In the genomic region with DNA sequence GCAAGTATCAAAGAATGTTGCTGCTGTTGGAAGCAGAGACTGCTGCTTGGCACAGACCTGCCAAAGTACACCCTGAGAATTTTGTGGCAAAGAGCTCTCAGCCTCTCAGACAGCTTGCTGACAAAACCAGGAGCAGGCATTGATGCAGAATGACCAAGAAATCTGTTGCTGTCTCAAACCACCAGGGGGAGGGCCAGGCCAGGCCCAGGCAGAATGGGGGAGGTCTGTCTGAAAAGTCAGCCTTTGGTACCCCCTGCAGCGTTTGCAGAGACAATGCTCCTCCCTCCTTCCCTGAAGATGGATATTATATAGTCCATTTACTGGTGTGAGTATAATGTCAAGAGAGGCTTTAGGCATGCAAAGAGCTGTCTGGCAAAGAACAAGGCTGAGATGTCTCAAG, we compare ENCODE assay signal across 8 cellular contexts. TPM values are rescaled to one million over a fixed set of nuclear protein-coding genes. Genes with fewer than 3 reads are reported as not detected.
A peak's percentile ranks its signal among the peaks of the same experiment; 100 is the strongest.
DNase-seq lines count a peak whose midpoint lies in the region; ATAC-seq, FAIRE-seq and TF ChIP-seq lines count a peak whose summit lies in the region.

No MANE protein-coding gene starts in this region.

- no peaks in the 10 kb centered on the region for H3K79me2 ChIP-seq in keratinocyte (ENCODE audit: control insufficient read depth, insufficient read depth, low read length)

- no peaks in the 10 kb centered on the region for H3K36me3 ChIP-seq in keratinocyte (ENCODE audit: control insufficient read depth in 2 of 2, extremely low read depth in 1 of 2, insufficient read depth in 2 of 2, low read length in 2 of 2)
- no peaks in the 10 kb centered on the region for H3K36me3 ChIP-seq in Peyer's patch

- H3K4me1 ChIP-seq in keratinocyte (ENCODE audit: control insufficient read depth, extremely low read depth, insufficient read depth, low read length) (no peaks in the 10 kb centered on the region), Peyer's patch (no peaks in the 10 kb centered on the region), right cardiac atrium (ENCODE audit: control insufficient read depth, insufficient read depth, low read length) (no peaks in the 10 kb centered on the region)

- 27% methylated on average over 1 of the region's 1 CpG for WGBS in right cardiac atrium

- H3K4me3 ChIP-seq in keratinocyte (ENCODE audit: control insufficient read depth in 2 of 3, extremely low read depth in 1 of 3, insufficient read depth in 2 of 3, low read depth in 1 of 3, low read length in 3 of 3) (no peak overlapping the region), Peyer's patch (no peak overlapping the region), right cardiac atrium (ENCODE audit: low read length) (no peak overlapping the region)

- H4K20me1 ChIP-seq in keratinocyte (ENCODE audit: control insufficient read depth, extremely low read depth, insufficient read depth, low read length) = no peaks in the 10 kb centered on the region

- no peak for FAIRE-seq in D721Med (lab: Jason Lieb, UNC)
- no peak for FAIRE-seq in keratinocyte (lab: Jason Lieb, UNC)

- H3K27me3 ChIP-seq in keratinocyte (ENCODE audit: control insufficient read depth, extremely low read depth, insufficient read depth, low read length) = peaks cover 11% of the 10 kb centered on the region
- no peaks in the 10 kb centered on the region for H3K27me3 ChIP-seq in Peyer's patch
- no peaks in the 10 kb centered on the region for H3K27me3 ChIP-seq in right cardiac atrium (ENCODE audit: control insufficient read depth, insufficient read depth)

- H3K27ac ChIP-seq in keratinocyte (ENCODE audit: control insufficient read depth, insufficient read depth, low read length) (no peak overlapping the region), Peyer's patch (no peak overlapping the region), right cardiac atrium (ENCODE audit: low read length) (no peak overlapping the region)

- TF ChIP-seq CTCF in D721Med (IDR thresholded peaks at IDR 0.05; ENCODE audit: insufficient read depth, missing control alignments) (peak; percentile 52), keratinocyte (optimal IDR thresholded peaks at IDR 0.05 in 1 of 3, IDR thresholded peaks at IDR 0.05 in 1 of 3, conservative IDR thresholded peaks at IDR 0.05 in 1 of 3; ENCODE audit: extremely low read depth in 1 of 3, insufficient read depth in 2 of 3, low read length in 3 of 3) (peak; percentile 44 to 64 (median 61)), Peyer's patch (IDR thresholded peaks at IDR 0.05) (no peak)

- H3K9me1 ChIP-seq in keratinocyte (ENCODE audit: control insufficient read depth, extremely low read depth, insufficient read depth, low read length) = no peaks in the 10 kb centered on the region

- no peak for TF ChIP-seq POLR2A in Peyer's patch (IDR thresholded peaks at IDR 0.05)

- dilution Hi-C loops in keratinocyte (cut with MboI; ENCODE audit: extremely low pct_ligation_motif_present, low sequenced_read_pairs) = no loop called here

- intact Hi-C loops in right cardiac atrium (cut with DNase I) = no loop called here

- no peak overlapping the region for H3K4me2 ChIP-seq in keratinocyte (ENCODE audit: control insufficient read depth, extremely low read depth, insufficient read depth, low read depth, low read length)

- no peak for ATAC-seq in right cardiac atrium

- no peak overlapping the region for H2AFZ ChIP-seq in keratinocyte (ENCODE audit: control insufficient read depth, low read length)

- H3K9me3 ChIP-seq in keratinocyte (ENCODE audit: control insufficient read depth, low read depth, low read length) (no peaks in the 10 kb centered on the region), Peyer's patch (no peaks in the 10 kb centered on the region), right cardiac atrium (ENCODE audit: control insufficient read depth, low read length) (no peaks in the 10 kb centered on the region)

- H3K9ac ChIP-seq in keratinocyte (ENCODE audit: control insufficient read depth, extremely low read depth, insufficient read depth, low read length) = no peak overlapping the region

- no peak for DNase-seq in D721Med (ENCODE audit: insufficient read length, low spot score)
- DNase-seq in H4 (ENCODE audit: low spot score) = peak; percentile 13
- peak; percentile 2 for DNase-seq in RPMI7951 (ENCODE audit: low read depth)
- no peak for DNase-seq in keratinocyte (ENCODE audit: low read depth, low spot score)
- no peak for DNase-seq in NK-92 treated with Interleukin-12 subunit alpha and Interleukin-12 subunit beta, amount 100 ng/mL, for 24 hours (lab: John Stamatoyannopoulos, UW)
- DNase-seq in Peyer's patch = no peak
- no peak for DNase-seq in SW480 (ENCODE audit: low spot score)
- no peak for DNase-seq in right cardiac atrium

RNA-seq across cellular contexts. Expression of a gene that starts 52.9 kb away (rescaled TPM):
- 0.04 and 0.33 TPM in 2 replicates for total RNA-seq in H4 (2014; rRNA removed; shearing (Covaris generic))
- total RNA-seq in RPMI7951 (2014; rRNA removed; shearing (Covaris generic)) = not detected in 2 replicates
- polyA plus RNA-seq in keratinocyte (not detected in 3 replicates), right cardiac atrium (not detected)
- 0.09 TPM for polyA plus RNA-seq in keratinocyte (2011; ENCODE audit: low read depth)
- polyA plus RNA-seq in keratinocyte (2011; cell fraction: cytosol; rRNA removed) = not detected in 2 replicates
- 0.07 TPM in 1 of 2 replicates, not detected in the other for polyA plus RNA-seq in keratinocyte (2011; cell fraction: nucleus; rRNA removed)
- 0.07 TPM in 1 of 2 replicates, not detected in the other for polyA plus RNA-seq in keratinocyte (2012; ENCODE audit: low replicate concordance)
- not detected in 3 replicates for polyA minus RNA-seq in keratinocyte
- polyA minus RNA-seq in keratinocyte (2011; cell fraction: cytosol; rRNA and poly(A)+ RNA removed) = not detected
- polyA minus RNA-seq in keratinocyte (2011; cell fraction: nucleus; rRNA and poly(A)+ RNA removed) = not detected in 2 replicates
- total RNA-seq in Peyer's patch (not detected), right cardiac atrium (under 1 TPM in 2 of 4 donors, not detected in 2; 0.14 to 0.40 TPM)

Comparison
In these comparisons a context has a peak if more than half of its experiments do, and no peak if none do; other contexts are left out.
1. DNase-seq: peak in H4 (single experiment) and RPMI7951 (single experiment); none in D721Med (single experiment), keratinocyte (single experiment), NK-92 treated with Interleukin-12 subunit alpha and Interleukin-12 subunit beta, amount 100 ng/mL, for 24 hours (single experiment), Peyer's patch (0 of 3), SW480 (single experiment) and right cardiac atrium (0 of 3).
2. CTCF ChIP-seq: peak in D721Med (single experiment) and keratinocyte (3 of 3); none in Peyer's patch (0 of 6).